Comparison of ENCODE assay signal across 9 cellular contexts in the genomic region with DNA sequence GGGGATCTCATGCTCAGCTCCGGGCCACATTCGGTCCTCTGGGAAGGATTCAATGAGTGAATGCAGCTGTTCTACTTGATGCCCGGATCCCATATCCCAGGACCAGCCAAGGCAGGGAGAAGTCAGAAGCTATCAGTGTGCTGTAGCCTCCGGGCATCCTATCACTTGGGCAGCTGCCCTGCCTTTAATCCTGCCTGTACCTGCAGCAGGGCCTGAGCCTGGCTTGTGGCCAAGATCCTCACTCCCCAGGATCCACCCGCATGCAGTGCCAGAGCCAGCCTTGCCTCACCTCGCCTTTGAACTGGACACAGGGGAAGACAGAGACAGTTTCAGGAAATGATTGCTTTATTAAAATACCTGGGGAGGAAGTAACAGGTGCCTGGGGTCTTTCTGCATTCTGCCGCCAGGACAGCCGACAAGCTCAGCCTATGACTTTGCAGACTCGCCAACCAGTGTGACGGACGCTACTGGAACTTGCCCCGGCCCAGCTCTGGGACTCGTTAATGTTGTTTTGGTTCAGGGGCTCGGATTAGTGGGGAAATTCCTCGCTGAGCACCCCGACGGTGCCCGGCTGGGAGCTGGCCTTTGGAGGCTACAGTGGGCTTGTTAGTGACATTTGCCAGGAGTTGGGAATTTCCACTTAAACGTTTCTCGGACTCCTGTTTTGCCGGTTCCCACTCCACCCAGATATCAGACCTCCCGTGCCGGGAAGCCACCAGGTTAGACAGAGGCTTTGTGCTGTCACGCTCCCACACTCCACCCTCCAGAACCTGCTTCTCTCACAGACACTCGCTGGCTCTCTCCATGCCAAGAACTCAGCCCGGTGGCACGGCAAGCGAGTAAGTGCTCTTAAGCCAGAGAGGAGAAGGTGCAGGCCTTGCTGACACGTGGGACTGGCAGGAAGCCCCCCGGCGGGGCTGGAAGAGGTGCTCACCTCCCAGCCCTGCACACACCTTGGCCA. TPM values are rescaled to one million over a fixed set of nuclear protein-coding genes. Genes with fewer than 3 reads are reported as not detected.
DNase-seq lines count a peak whose midpoint lies in the region; ATAC-seq, FAIRE-seq and TF ChIP-seq lines count a peak whose summit lies in the region.
"Had no signal": no experiment of that assay in that cellular context is flagged by ENCODE, and none has a peak within 500 bp of the region (broad histone marks: within the 10 kb centered on the region; RNA-seq: fewer than 3 reads in every experiment).

No MANE protein-coding gene starts in this region.

- H2AFZ ChIP-seq in astrocyte (ENCODE audit: low read depth, low read length), result peak overlapping the region; percentile 50

- H3K4me1 ChIP-seq in astrocyte (ENCODE audit: insufficient read depth, low read length) (peaks cover 29% of the 10 kb centered on the region), transverse colon (peaks cover 11 to 22% (median 15%) of the 10 kb centered on the region in 4 donors)

- H3K27me3 ChIP-seq in astrocyte (ENCODE audit: insufficient read depth, low read length) (peaks cover 6% of the 10 kb centered on the region), transverse colon (peaks cover 3% of the 10 kb centered on the region)

- intact Hi-C loops in activated CD4-positive, alpha-beta T cell treated with anti-CD3 and anti-CD28 coated beads, Interleukin-2, amount 10 ng/mL, durations not matched to agents 24 days and 14 days (cut with micrococcal nuclease), result no loop called here
- intact Hi-C loops in left colon (cut with DNase I, micrococcal nuclease), result no loop called here
- intact Hi-C loops in transverse colon (cut with DNase I; ENCODE audit: low total_unique reads), result no loop called here

- POLR2A ChIA-PET in activated CD4-positive, alpha-beta T cell treated with anti-CD3 and anti-CD28 coated beads, Interleukin-2, amount 10 ng/mL, durations not matched to agents 7 days and 5 days (lab: Charles Lee), result no interaction called here

- H3K36me3 ChIP-seq in astrocyte (ENCODE audit: insufficient read depth, low read length) (no peaks in the 10 kb centered on the region), transverse colon (no peaks in the 10 kb centered on the region)

- no peaks in the 10 kb centered on the region for H3K36me3 Mint-ChIP-seq in activated CD4-positive, alpha-beta T cell treated with anti-CD3 and anti-CD28 coated beads, Interleukin-2, amount 10 ng/mL, durations not matched to agents 24 days and 14 days (ENCODE audit: low read depth)
- H3K36me3 Mint-ChIP-seq in activated CD4-positive, alpha-beta T cell treated with anti-CD3 and anti-CD28 coated beads, Interleukin-2, amount 10 ng/mL, durations not matched to agents 7 days and 5 days (ENCODE audit: low read depth), result no peaks in the 10 kb centered on the region
- no peaks in the 10 kb centered on the region for H3K36me3 Mint-ChIP-seq in astrocyte (ENCODE audit: low read depth, unreplicated experiment)

- peaks cover 15% of the 10 kb centered on the region for H3K4me1 Mint-ChIP-seq in activated CD4-positive, alpha-beta T cell treated with anti-CD3 and anti-CD28 coated beads, Interleukin-2, amount 10 ng/mL, durations not matched to agents 24 days and 14 days
- peaks cover 15% of the 10 kb centered on the region for H3K4me1 Mint-ChIP-seq in activated CD4-positive, alpha-beta T cell treated with anti-CD3 and anti-CD28 coated beads, Interleukin-2, amount 10 ng/mL, durations not matched to agents 7 days and 5 days
- H3K4me1 Mint-ChIP-seq in astrocyte (ENCODE audit: low read depth, unreplicated experiment), result peaks cover 5% of the 10 kb centered on the region

- no peaks in the 10 kb centered on the region for H4K20me1 ChIP-seq in astrocyte (ENCODE audit: insufficient read depth, low read length)

- H3K27me3 Mint-ChIP-seq in activated CD4-positive, alpha-beta T cell treated with anti-CD3 and anti-CD28 coated beads, Interleukin-2, amount 10 ng/mL, durations not matched to agents 24 days and 14 days, result peaks cover 12% of the 10 kb centered on the region
- peaks cover 3% of the 10 kb centered on the region for H3K27me3 Mint-ChIP-seq in activated CD4-positive, alpha-beta T cell treated with anti-CD3 and anti-CD28 coated beads, Interleukin-2, amount 10 ng/mL, durations not matched to agents 7 days and 5 days
- H3K27me3 Mint-ChIP-seq in astrocyte (ENCODE audit: low read depth, unreplicated experiment), result peaks cover 23% of the 10 kb centered on the region

- H3K27ac ChIP-seq in astrocyte (ENCODE audit: low read depth, low read length), result no peak overlapping the region
- peak overlapping the region; percentile 0 to 42 (median 25) for H3K27ac ChIP-seq in transverse colon

- H3K4me3 Mint-ChIP-seq in activated CD4-positive, alpha-beta T cell treated with anti-CD3 and anti-CD28 coated beads, Interleukin-2, amount 10 ng/mL, durations not matched to agents 24 days and 14 days, result peak overlapping the region; percentile 37
- H3K4me3 Mint-ChIP-seq in activated CD4-positive, alpha-beta T cell treated with anti-CD3 and anti-CD28 coated beads, Interleukin-2, amount 10 ng/mL, durations not matched to agents 7 days and 5 days, result no peak overlapping the region
- peak overlapping the region; percentile 40 for H3K4me3 Mint-ChIP-seq in astrocyte (ENCODE audit: unreplicated experiment)
- H3K4me3 Mint-ChIP-seq: CD4-positive, alpha-beta T cell had no signal

- CTCF ChIA-PET in activated CD4-positive, alpha-beta T cell treated with anti-CD3 and anti-CD28 coated beads, Interleukin-2, amount 10 ng/mL, durations not matched to agents 7 days and 5 days (lab: Charles Lee), result interaction anchor here (0.6 to 1.6 kb wide), 3 partner anchors 10 to 647 kb away, joined by 3 to 6 read pairs (median 5); no protein-coding TSS in a partner anchor

- TF ChIP-seq EP300 in transverse colon (IDR thresholded peaks at IDR 0.05; ENCODE audit: low read depth), result no peak

- peak overlapping the region; percentile 76 for H3K4me2 ChIP-seq in astrocyte (ENCODE audit: low read length)

- in situ Hi-C loops in transverse colon (cut with MboI; ENCODE audit: low pct_ligation_motif_present in 1 of 4, low pct_unique_long_range_greater_than_20kb in 1 of 4, low sequenced_read_pairs in 3 of 4), result no loop called here

- no peaks in the 10 kb centered on the region for H3K9me3 ChIP-seq in astrocyte (ENCODE audit: insufficient read depth, low read depth, low read length)
- H3K9me3 ChIP-seq in transverse colon, result no peaks in the 10 kb centered on the region

- no peak for TF ChIP-seq POLR2A in transverse colon (IDR thresholded peaks at IDR 0.05)

- no peak for DNase-seq in activated CD4-positive, alpha-beta T cell treated with anti-CD3 and anti-CD28 coated beads, Interleukin-2, amount 10 ng/mL, durations not matched to agents 24 days and 14 days
- DNase-seq in activated CD4-positive, alpha-beta T cell treated with anti-CD3 and anti-CD28 coated beads, Interleukin-2, amount 10 ng/mL, durations not matched to agents 7 days and 5 days, result no peak
- DNase-seq in astrocyte (ENCODE audit: low read depth) (no peak), left colon (peak; percentile 64 to 72), transverse colon (peak; percentile 61), NCI-H2171 treated with DMSO at 0.1 percent for 48 hours (lab: John Stamatoyannopoulos, UW) (no peak), CD1c-positive myeloid dendritic cell (ENCODE audit: extremely low spot score) (no peak)

- H3K27ac Mint-ChIP-seq in activated CD4-positive, alpha-beta T cell treated with anti-CD3 and anti-CD28 coated beads, Interleukin-2, amount 10 ng/mL, durations not matched to agents 24 days and 14 days, result no peak overlapping the region
- H3K27ac Mint-ChIP-seq in activated CD4-positive, alpha-beta T cell treated with anti-CD3 and anti-CD28 coated beads, Interleukin-2, amount 10 ng/mL, durations not matched to agents 7 days and 5 days, result no peak overlapping the region
- H3K27ac Mint-ChIP-seq in astrocyte (ENCODE audit: unreplicated experiment), result peak overlapping the region; percentile 47
- H3K27ac Mint-ChIP-seq: CD4-positive, alpha-beta T cell had no signal

- no peak overlapping the region for H3K9ac ChIP-seq in astrocyte (ENCODE audit: low read length)

- no peaks in the 10 kb centered on the region for H3K79me2 ChIP-seq in astrocyte (ENCODE audit: insufficient read depth, low read length)

- 38 to 40% methylated on average over 4 to 31 of the region's 31 CpGs for WGBS in transverse colon (ENCODE audit: low coverage in 1 of 2), 2 donors

- H3K9me3 Mint-ChIP-seq in activated CD4-positive, alpha-beta T cell treated with anti-CD3 and anti-CD28 coated beads, Interleukin-2, amount 10 ng/mL, durations not matched to agents 24 days and 14 days, result no peaks in the 10 kb centered on the region
- no peaks in the 10 kb centered on the region for H3K9me3 Mint-ChIP-seq in activated CD4-positive, alpha-beta T cell treated with anti-CD3 and anti-CD28 coated beads, Interleukin-2, amount 10 ng/mL, durations not matched to agents 7 days and 5 days
- H3K9me3 Mint-ChIP-seq in astrocyte (ENCODE audit: unreplicated experiment), result no peaks in the 10 kb centered on the region
- H3K9me3 Mint-ChIP-seq: CD4-positive, alpha-beta T cell had no signal

- H3K4me3 ChIP-seq in astrocyte (ENCODE audit: insufficient read depth, low read depth, low read length) (no peak overlapping the region), transverse colon (peak overlapping the region in 2 of 4 donors; percentile 19 to 35)

- TF ChIP-seq CTCF in astrocyte (IDR thresholded peaks at IDR 0.05; ENCODE audit: insufficient read depth, low read depth, low read length), result no peak
- TF ChIP-seq CTCF in transverse colon (IDR thresholded peaks at IDR 0.05), result no peak

- no peak for FAIRE-seq in astrocyte (lab: Jason Lieb, UNC)

- ATAC-seq in left colon (peak; percentile 80), HG03378 (IDR thresholded peaks at IDR 0.05; ENCODE audit: unreplicated experiment) (no peak)

RNA-seq across cellular contexts. Expression of a gene that starts 0.7 kb away (rescaled TPM):
- 0.09 and 0.12 TPM in 2 replicates for total RNA-seq in activated CD4-positive, alpha-beta T cell treated with anti-CD3 and anti-CD28 coated beads, Interleukin-2, amount 10 ng/mL, durations not matched to agents 24 days and 14 days
- not detected for total RNA-seq in activated CD4-positive, alpha-beta T cell treated with anti-CD3 and anti-CD28 coated beads, Interleukin-2, amount 10 ng/mL, durations not matched to agents 7 days and 5 days
- 1.2 and 2.5 TPM in 2 replicates for total RNA-seq in astrocyte
- 1 to 10 TPM; 2.5 to 5.0 TPM for total RNA-seq in left colon
- total RNA-seq in transverse colon, result 10 to 100 TPM in 1 of 4 donors, 1 to 10 TPM in 1, under 1 TPM in 2; 0.75 to 11.0 (median 2.2) TPM

RNA-seq across cellular contexts. Expression of a gene that starts 50.9 kb away (rescaled TPM):
- 22.7 and 24.1 TPM in 2 replicates for total RNA-seq in activated CD4-positive, alpha-beta T cell treated with anti-CD3 and anti-CD28 coated beads, Interleukin-2, amount 10 ng/mL, durations not matched to agents 24 days and 14 days
- 10 to 100 TPM; 21.9 to 27.1 TPM for total RNA-seq in activated CD4-positive, alpha-beta T cell treated with anti-CD3 and anti-CD28 coated beads, Interleukin-2, amount 10 ng/mL, durations not matched to agents 7 days and 5 days
- total RNA-seq in astrocyte, result 31.6 and 39.4 TPM in 2 replicates
- 10 to 100 TPM; 41.7 to 50.7 TPM for total RNA-seq in left colon
- 100 to 1,000 TPM in 1 of 4 donors, 10 to 100 TPM in 3; 49.0 to 105 (median 62.7) TPM for total RNA-seq in transverse colon

Comparison
In these comparisons a context has a peak if more than half of its experiments do, and no peak if none do; other contexts are left out.
1. DNase-seq: peak in left colon (2 of 2) and transverse colon (single experiment); none in activated CD4-positive, alpha-beta T cell treated with anti-CD3 and anti-CD28 coated beads, Interleukin-2, amount 10 ng/mL, durations not matched to agents 24 days and 14 days (single experiment), activated CD4-positive, alpha-beta T cell treated with anti-CD3 and anti-CD28 coated beads, Interleukin-2, amount 10 ng/mL, durations not matched to agents 7 days and 5 days (single experiment), astrocyte (single experiment), NCI-H2171 treated with DMSO at 0.1 percent for 48 hours (single experiment) and CD1c-positive myeloid dendritic cell (single experiment).